13 cellular contexts compared by ENCODE assay signal in the genomic region with DNA sequence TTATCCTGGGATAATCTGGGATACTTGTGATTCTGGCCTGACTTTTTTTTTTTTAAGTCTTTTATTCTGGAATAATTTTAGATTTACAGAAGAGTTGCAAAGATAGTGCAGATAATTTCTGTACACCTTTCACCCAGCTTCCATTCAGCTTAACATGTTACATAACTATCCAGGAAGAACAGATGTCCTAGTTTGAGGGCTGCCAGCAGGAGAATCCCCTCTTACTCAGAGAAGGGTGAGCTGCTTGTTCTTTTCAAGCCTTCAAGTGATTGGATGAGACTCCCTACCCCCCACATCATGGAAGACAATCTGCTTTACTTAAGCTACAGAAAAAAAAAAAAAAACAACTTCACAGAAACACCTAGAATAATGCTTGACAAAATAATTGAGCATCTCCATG.
DNase-seq lines count a peak whose midpoint lies in the region; ATAC-seq and TF ChIP-seq lines count a peak whose summit lies in the region.
"Had no signal": no experiment of that assay in that cellular context is flagged by ENCODE, and none has a peak within 500 bp of the region (broad histone marks: within the 10 kb centered on the region; RNA-seq: fewer than 3 reads in every experiment).

No MANE protein-coding gene starts in this region.

- DNase-seq in G401 (ENCODE audit: low spot score): peak; percentile 89
- peak; percentile 86 for DNase-seq in NCI-H524 treated with DMSO at 0.1 percent for 48 hours (lab: John Stamatoyannopoulos, UW)
- DNase-seq in RWPE2 (ENCODE audit: low spot score): no peak
- DNase-seq in epithelial cell of prostate (ENCODE audit: low read depth, low spot score): no peak
- no peak for DNase-seq in Peyer's patch
- DNase-seq in RPMI8226: no peak
- DNase-seq in activated T-cell treated with anti-CD3 and anti-CD28 coated beads, Interleukin-2, amount 50 U/mL, for 24 hours: no peak
- no peak for DNase-seq in AML-193 (lab: John Stamatoyannopoulos, UW)
- DNase-seq: ACHN; CD4-positive, alpha-beta memory T cell; H7 had no signal

- no peaks in the 10 kb centered on the region for H3K27me3 Mint-ChIP-seq in activated T-cell treated with anti-CD3 and anti-CD28 coated beads, Interleukin-2, amount 50 U/mL, for 24 hours
- H3K27me3 Mint-ChIP-seq: B cell had no signal

- no peaks in the 10 kb centered on the region for H3K9me3 ChIP-seq in RWPE2 (ENCODE audit: severe bottlenecking)
- H3K9me3 ChIP-seq in Peyer's patch: no peaks in the 10 kb centered on the region

- H3K36me3 Mint-ChIP-seq in activated T-cell treated with anti-CD3 and anti-CD28 coated beads, Interleukin-2, amount 50 U/mL, for 24 hours (ENCODE audit: low read depth): no peaks in the 10 kb centered on the region
- H3K36me3 Mint-ChIP-seq: CD4-positive, alpha-beta memory T cell had no signal

- no peak overlapping the region for H3K4me3 Mint-ChIP-seq in activated T-cell treated with anti-CD3 and anti-CD28 coated beads, Interleukin-2, amount 50 U/mL, for 24 hours
- H3K4me3 Mint-ChIP-seq: B cell; CD4-positive, alpha-beta memory T cell; GM23338 had no signal

- ATAC-seq in RWPE2 (ENCODE audit: low read depth): no peak
- ATAC-seq: GM23338 had no signal

- no peaks in the 10 kb centered on the region for H3K4me1 Mint-ChIP-seq in activated T-cell treated with anti-CD3 and anti-CD28 coated beads, Interleukin-2, amount 50 U/mL, for 24 hours (ENCODE audit: low read depth)
- H3K4me1 Mint-ChIP-seq: CD4-positive, alpha-beta memory T cell had no signal

- H3K36me3 ChIP-seq in RWPE2 (ENCODE audit: low read depth): no peaks in the 10 kb centered on the region
- H3K36me3 ChIP-seq in Peyer's patch: no peaks in the 10 kb centered on the region

- no peak overlapping the region for H3K4me3 ChIP-seq in RWPE2 (ENCODE audit: severe bottlenecking)
- no peak overlapping the region for H3K4me3 ChIP-seq in Peyer's patch
- H3K4me3 ChIP-seq: GM23338 had no signal

- H3K9me3 Mint-ChIP-seq in activated T-cell treated with anti-CD3 and anti-CD28 coated beads, Interleukin-2, amount 50 U/mL, for 24 hours: peaks cover under 1% of the 10 kb centered on the region
- H3K9me3 Mint-ChIP-seq: GM23338 had no signal

- in situ Hi-C loops in G401 (cut with HindIII; ENCODE audit: low sequenced_read_pairs): no loop called here

- no peak for TF ChIP-seq CTCF in RWPE2 (IDR thresholded peaks at IDR 0.05; ENCODE audit: poor library complexity, severe bottlenecking)
- no peak for TF ChIP-seq CTCF in Peyer's patch (IDR thresholded peaks at IDR 0.05)

- no peak overlapping the region for H3K27ac Mint-ChIP-seq in activated T-cell treated with anti-CD3 and anti-CD28 coated beads, Interleukin-2, amount 50 U/mL, for 24 hours
- H3K27ac Mint-ChIP-seq: B cell had no signal

- TF ChIP-seq POLR2A in Peyer's patch (IDR thresholded peaks at IDR 0.05): no peak

- H3K4me1 ChIP-seq in RWPE2 (ENCODE audit: insufficient read depth, poor library complexity, severe bottlenecking) (peaks cover 21% of the 10 kb centered on the region), Peyer's patch (no peaks in the 10 kb centered on the region)

- H3K27me3 ChIP-seq in RWPE2 (ENCODE audit: insufficient read depth, poor library complexity, severe bottlenecking) (no peaks in the 10 kb centered on the region), Peyer's patch (no peaks in the 10 kb centered on the region)

- H3K27ac ChIP-seq in RWPE2 (ENCODE audit: poor library complexity, severe bottlenecking): peak overlapping the region; percentile 31
- H3K27ac ChIP-seq in epithelial cell of prostate: peak overlapping the region; percentile 38
- no peak overlapping the region for H3K27ac ChIP-seq in Peyer's patch

Comparison
In these comparisons a context has a peak if more than half of its experiments do, and no peak if none do; other contexts are left out.
1. DNase-seq: peak in G401 (single experiment) and NCI-H524 treated with DMSO at 0.1 percent for 48 hours (single experiment); none in RWPE2 (single experiment), epithelial cell of prostate (single experiment), Peyer's patch (0 of 3), RPMI8226 (single experiment), activated T-cell treated with anti-CD3 and anti-CD28 coated beads, Interleukin-2, amount 50 U/mL, for 24 hours (single experiment) and AML-193 (0 of 2).
2. H3K27ac ChIP-seq: peak in RWPE2 (single experiment) and epithelial cell of prostate (single experiment); none in Peyer's patch (0 of 4).